In the genomic region with DNA sequence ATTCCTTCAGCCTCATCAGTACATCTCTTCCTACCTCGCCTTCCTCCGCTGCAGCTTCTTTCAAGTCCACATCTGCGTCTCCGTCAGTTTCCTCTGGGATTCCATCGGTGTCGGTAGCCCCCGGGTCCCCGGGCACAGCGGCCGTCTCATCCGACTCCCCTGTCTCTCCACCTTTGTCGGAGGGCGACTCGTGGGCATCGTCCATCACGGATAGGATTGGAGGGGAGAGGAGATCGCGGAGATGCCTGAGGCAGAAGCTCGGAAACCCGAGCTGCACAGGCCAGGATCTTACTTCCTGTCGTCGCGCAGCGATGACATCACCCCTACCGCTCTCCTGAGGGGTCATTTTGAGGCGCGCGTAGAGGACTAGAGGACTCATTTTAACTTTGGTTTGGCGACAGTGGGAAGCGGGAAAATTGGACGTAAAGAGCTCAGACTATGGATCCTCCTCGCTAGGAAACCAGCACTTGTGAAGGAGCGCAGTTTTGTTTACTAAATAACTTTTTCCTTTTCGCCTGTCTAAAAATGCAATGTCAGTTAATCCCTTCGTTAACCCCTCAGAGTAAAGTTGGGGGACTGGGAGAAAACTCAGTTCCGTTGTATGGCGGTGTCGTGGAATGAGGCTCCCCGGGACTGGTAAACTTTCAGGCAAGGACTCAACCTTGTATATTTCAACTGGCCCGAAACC, we compare ENCODE assay signal across 8 cellular contexts. TPM values are rescaled to one million over a fixed set of nuclear protein-coding genes. Genes with fewer than 3 reads are reported as not detected.
DNase-seq lines count a peak whose midpoint lies in the region; ATAC-seq and TF ChIP-seq lines count a peak whose summit lies in the region.

A gene with protein sequence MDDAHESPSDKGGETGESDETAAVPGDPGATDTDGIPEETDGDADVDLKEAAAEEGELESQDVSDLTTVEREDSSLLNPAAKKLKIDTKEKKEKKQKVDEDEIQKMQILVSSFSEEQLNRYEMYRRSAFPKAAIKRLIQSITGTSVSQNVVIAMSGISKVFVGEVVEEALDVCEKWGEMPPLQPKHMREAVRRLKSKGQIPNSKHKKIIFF (minus strand): TSS at position 290 of the 688 bp plus-strand sequence. CDS start 85 bp downstream, at position 205.

- peak within 1 kb of the TSS; percentile 78 for H3K27ac ChIP-seq in HEK293 (ENCODE audit: extremely low read depth, low read depth, low read length)
- peak within 1 kb of the TSS; percentile 84 for H3K27ac ChIP-seq in SJSA1
- peak within 1 kb of the TSS; percentile 82 for H3K27ac ChIP-seq in neural cell (ENCODE audit: low read length)

- peak within 1 kb of the TSS; percentile 73 for H3K4me3 ChIP-seq in HEK293 (ENCODE audit: low read depth, low read length)
- H3K4me3 ChIP-seq in SJSA1, result peak within 1 kb of the TSS; percentile 82
- H3K4me3 ChIP-seq in fibroblast of villous mesenchyme (ENCODE audit: low read depth, low read length), result peak within 1 kb of the TSS; percentile 99
- peak within 1 kb of the TSS; percentile 75 for H3K4me3 ChIP-seq in neural cell (ENCODE audit: low read length)

- no peaks in the 10 kb centered on the region for H3K27me3 Mint-ChIP-seq in stimulated activated naive CD8-positive, alpha-beta T cell treated with anti-CD3 and anti-CD28 coated beads, Interleukin-15, amount 100 ng/mL, for 72 hours

- peak within 1 kb of the TSS; percentile 100 for H3K4me2 ChIP-seq in neural cell (ENCODE audit: low read length)

- peaks cover 35% of the 10 kb centered on the region for H3K79me2 ChIP-seq in neural cell (replicated peaks; ENCODE audit: insufficient read depth, low read length)

- peak; percentile 91 for ATAC-seq in stimulated activated naive CD8-positive, alpha-beta T cell treated with anti-CD3 and anti-CD28 coated beads, Interleukin-15, amount 100 ng/mL, for 72 hours

- POLR2A ChIA-PET in HEK293 (lab: Yijun Ruan, JAX), result interaction anchor here (0.7 to 2.9 kb wide), 16 partner anchors 9 to 372 kb away, joined by 3 to 25 read pairs (median 6); partner anchors contain the start of genes BLTP3A, ILRUN, SNRPC and ZNF76

- no peak for TF ChIP-seq CTCF in HEK293 (tag by site-specific recombination; IDR thresholded peaks at IDR 0.05)
- TF ChIP-seq CTCF in fibroblast of villous mesenchyme (IDR thresholded peaks at IDR 0.05; ENCODE audit: insufficient read depth, low read depth, low read length), result no peak
- TF ChIP-seq CTCF in neural cell (IDR thresholded peaks at IDR 0.05; ENCODE audit: poor library complexity, severe bottlenecking), result no peak

- peak; percentile 38 for TF ChIP-seq RAD21 in neural cell (conservative IDR thresholded peaks at IDR 0.05)

- H3K36me3 ChIP-seq in ES-I3 (ENCODE audit: insufficient read depth, low read length) (no peaks in the 10 kb centered on the region), HEK293 (ENCODE audit: control insufficient read depth in 2 of 2, insufficient read depth in 1 of 2, low read length in 2 of 2) (peaks cover 6 to 12% of the 10 kb centered on the region in 2 experiments; a peak in 2 of 3 replicates), SJSA1 (peaks cover 26% of the 10 kb centered on the region), neural cell (ENCODE audit: insufficient read depth, low read length) (no peaks in the 10 kb centered on the region)

- CTCF ChIA-PET in HEK293 (lab: Yijun Ruan, JAX), result interaction anchor here (0.6 to 1.9 kb wide), 9 partner anchors 9 to 1121 kb away, joined by 3 to 5 read pairs (median 3); partner anchors contain the start of genes BLTP3A and SMIM29

- no peaks in the 10 kb centered on the region for H3K9me3 Mint-ChIP-seq in stimulated activated naive CD8-positive, alpha-beta T cell treated with anti-CD3 and anti-CD28 coated beads, Interleukin-15, amount 100 ng/mL, for 72 hours

- H3F3A ChIP-seq in neural cell (ENCODE audit: insufficient read depth, low read length, poor library complexity, severe bottlenecking), result peaks cover 5% of the 10 kb centered on the region

- TF ChIP-seq EP300 in neural cell (conservative IDR thresholded peaks at IDR 0.05; ENCODE audit: poor library complexity, severe bottlenecking), result peak; percentile 38

- no peaks in the 10 kb centered on the region for H4K20me1 ChIP-seq in neural cell (ENCODE audit: insufficient read depth)

- H2AFZ ChIP-seq in neural cell (ENCODE audit: low read depth, low read length), result peak within 1 kb of the TSS; percentile 85

- H3K4me1 Mint-ChIP-seq in stimulated activated naive CD8-positive, alpha-beta T cell treated with anti-CD3 and anti-CD28 coated beads, Interleukin-15, amount 100 ng/mL, for 72 hours, result peaks cover 53% of the 10 kb centered on the region

- no peaks in the 10 kb centered on the region for H3K9me3 ChIP-seq in ES-I3 (ENCODE audit: control insufficient read depth, insufficient read depth, low read length)
- H3K9me3 ChIP-seq in HEK293 (ENCODE audit: control insufficient read depth, insufficient read depth, low read depth, low read length), result no peaks in the 10 kb centered on the region
- H3K9me3 ChIP-seq in SJSA1 (replicated peaks), result no peaks in the 10 kb centered on the region
- no peaks in the 10 kb centered on the region for H3K9me3 ChIP-seq in neural cell (ENCODE audit: low read length)

- H3K9me2 ChIP-seq in neural cell (ENCODE audit: insufficient read depth, low read length), result no peaks in the 10 kb centered on the region

- DNase-seq in MV-4-11 (lab: John Stamatoyannopoulos, UW), result peak; percentile 87
- DNase-seq in SJSA1 (ENCODE audit: low read depth in 1 of 2, low spot score in 2 of 2), result peak; percentile 91 to 94
- DNase-seq in activated gamma-delta T cell treated with anti-CD3 and anti-CD28 coated beads, Interleukin-2, amount 50 U/mL, for 16 hours (ENCODE audit: low read depth), result peak; percentile 82
- peak; percentile 97 for DNase-seq in fibroblast of villous mesenchyme (ENCODE audit: low read depth)
- peak; percentile 80 to 88 for DNase-seq in stimulated activated naive CD8-positive, alpha-beta T cell treated with anti-CD3 and anti-CD28 coated beads, Interleukin-15, amount 100 ng/mL, for 72 hours

- H3K4me3 Mint-ChIP-seq in stimulated activated naive CD8-positive, alpha-beta T cell treated with anti-CD3 and anti-CD28 coated beads, Interleukin-15, amount 100 ng/mL, for 72 hours, result peak within 1 kb of the TSS; percentile 100

- H3K4me1 ChIP-seq in ES-I3 (ENCODE audit: insufficient read depth, low read length), result no peaks in the 10 kb centered on the region
- H3K4me1 ChIP-seq in HEK293 (ENCODE audit: control insufficient read depth, insufficient read depth, low read length), result peaks cover 2% of the 10 kb centered on the region; the same call in 1 of the 2 replicates
- peaks cover 19% of the 10 kb centered on the region for H3K4me1 ChIP-seq in SJSA1 (replicated peaks)

- H3K27me3 ChIP-seq in SJSA1 (replicated peaks) (no peaks in the 10 kb centered on the region), neural cell (ENCODE audit: insufficient read depth, low read depth, low read length) (no peaks in the 10 kb centered on the region)

- H3K9ac ChIP-seq in ES-I3 (ENCODE audit: low read depth, low read length) (peak within 1 kb of the TSS; percentile 75), neural cell (ENCODE audit: low read length) (peak within 1 kb of the TSS; percentile 85)

- H3K27ac Mint-ChIP-seq in stimulated activated naive CD8-positive, alpha-beta T cell treated with anti-CD3 and anti-CD28 coated beads, Interleukin-15, amount 100 ng/mL, for 72 hours, result peak within 1 kb of the TSS; percentile 98 to 99

TF ChIP-seq in HEK293, 187 proteins besides CTCF, POLR2A, EP300 and RAD21 (continues in another document):
- TF ChIP-seq SETDB1 (IDR thresholded peaks at IDR 0.05; ENCODE audit: insufficient read length, low read length) (no peak), INSM2 (tag by site-specific recombination; IDR thresholded peaks at IDR 0.05) (peak; percentile 65), KLF9 (tag by site-specific recombination; IDR thresholded peaks at IDR 0.05; ENCODE audit: low read depth) (peak; percentile 41; the same call in 1 of the 2 replicates), ZSCAN23 (tag by site-specific recombination; IDR thresholded peaks at IDR 0.05) (no peak), ZNF324 (tag by site-specific recombination; IDR thresholded peaks at IDR 0.05) (0 out of 2 replicates have a peak, but pooled peaks have one; percentile 70), ZNF664 (tag by site-specific recombination; IDR thresholded peaks at IDR 0.05) (no peak)

TF ChIP-seq in neural cell, 6 proteins besides CTCF, POLR2A, EP300 and RAD21:
- peak; percentile 89 for TF ChIP-seq MXI1 (conservative IDR thresholded peaks at IDR 0.05; ENCODE audit: poor library complexity, severe bottlenecking)
- TF ChIP-seq TAF1 (IDR thresholded peaks at IDR 0.05; ENCODE audit: low read depth), result no peak
- no peak for TF ChIP-seq SMC3 (conservative IDR thresholded peaks at IDR 0.05; ENCODE audit: poor library complexity)
- TF ChIP-seq POLR2AphosphoS5 (IDR thresholded peaks at IDR 0.05), result peak; percentile 88
- no peak for TF ChIP-seq EZH2 (IDR thresholded peaks at IDR 0.05; ENCODE audit: borderline replicate concordance, insufficient read depth, low read length, poor library complexity, severe bottlenecking)
- TF ChIP-seq REST (IDR thresholded peaks at IDR 0.05; ENCODE audit: borderline replicate concordance), result peak; percentile 69

RNA-seq across cellular contexts. Expression of the gene that starts here (rescaled TPM):
- 63.7 and 72.5 TPM in 2 replicates for total RNA-seq in SJSA1 (2014; rRNA removed; shearing (Covaris generic))
- 15.8 and 24.2 TPM in 2 replicates for total RNA-seq in fibroblast of villous mesenchyme
- polyA plus RNA-seq in neural cell, result 110 and 115 TPM in 2 replicates
- polyA minus RNA-seq in neural cell, result 39.7 and 46.3 TPM in 2 replicates

Comparison
In these comparisons a context has a peak if more than half of its experiments do, and no peak if none do; other contexts are left out.
1. Peak in every context shown above with its lines: DNase-seq, ATAC-seq, H3K4me3 ChIP-seq and H3K27ac ChIP-seq.